19 cellular contexts compared by ENCODE assay signal in the genomic region with DNA sequence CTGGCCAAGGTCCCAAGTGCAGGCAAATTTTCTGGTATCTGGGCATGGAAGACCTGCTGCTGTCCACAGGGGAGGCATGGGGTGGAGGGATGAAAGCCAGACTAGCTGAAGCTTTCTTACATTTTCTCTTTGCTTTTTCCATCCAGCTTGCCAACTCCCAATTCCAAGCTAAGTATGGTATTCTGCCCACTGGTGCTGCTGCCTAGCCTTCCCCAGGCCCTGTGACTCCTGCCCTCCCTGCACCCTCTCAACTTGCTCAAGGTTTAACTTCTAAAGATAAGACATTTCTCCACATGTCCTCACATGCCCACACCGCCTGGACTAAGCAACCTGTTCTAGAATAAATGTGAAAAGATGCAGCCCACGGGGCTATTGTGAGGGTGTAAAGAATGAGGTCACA. TPM values are rescaled to one million over a fixed set of nuclear protein-coding genes. Genes with fewer than 3 reads are reported as not detected.
DNase-seq lines count a peak whose midpoint lies in the region; ATAC-seq, FAIRE-seq and TF ChIP-seq lines count a peak whose summit lies in the region.
"Had no signal": no experiment of that assay in that cellular context is flagged by ENCODE, and none has a peak within 500 bp of the region (broad histone marks: within the 10 kb centered on the region; RNA-seq: fewer than 3 reads in every experiment).

No MANE protein-coding gene starts in this region.

- DNase-seq in HFFc6 (no peak), bronchial epithelial cell (ENCODE audit: low read depth) (peak; percentile 75), mucosa of gallbladder (ENCODE audit: low spot score) (peak; percentile 32), tibial artery (no peak), SJCRH30 (no peak)
- DNase-seq in stimulated activated CD4-positive, alpha-beta T cell treated with anti-CD3 and anti-CD28 coated beads, Interleukin-12 subunit alpha, Interleukin-12 subunit beta, amount 100 ng/mL, for 4 hours, result no peak
- DNase-seq: Caco-2; CD4-positive, alpha-beta T cell; GDM1; HCEC 1CT; NCI-H1105; NCI-H2081 treated with DMSO at 0.1 percent for 48 hours; NCI-H774; PC-9 had no signal

- H3K27me3 ChIP-seq in bronchial epithelial cell (ENCODE audit: control insufficient read depth, insufficient read depth, low read length), result no peaks in the 10 kb centered on the region
- H3K27me3 ChIP-seq in tibial artery, result no peaks in the 10 kb centered on the region
- H3K27me3 ChIP-seq in SJCRH30, result no peaks in the 10 kb centered on the region
- H3K27me3 ChIP-seq: SJSA1 had no signal

- no peak for TF ChIP-seq CTCF in HFFc6 (IDR thresholded peaks at IDR 0.05)
- no peak for TF ChIP-seq CTCF in bronchial epithelial cell (IDR thresholded peaks at IDR 0.05; ENCODE audit: insufficient read depth, low read length, severe bottlenecking)
- no peak for TF ChIP-seq CTCF in tibial artery (IDR thresholded peaks at IDR 0.05)

- peaks cover 53% of the 10 kb centered on the region for H3K36me3 Mint-ChIP-seq in HFFc6 (ENCODE audit: low read depth)

- H3K27ac ChIP-seq in tibial artery (peak overlapping the region; percentile 47 to 94), SJCRH30 (no peak overlapping the region)
- H3K27ac ChIP-seq: PC-9, SJSA1 had no signal

- no peak overlapping the region; the same call in 1 of the 2 replicates for H3K4me3 Mint-ChIP-seq in HFFc6
- H3K4me3 Mint-ChIP-seq: CD4-positive, alpha-beta T cell; GM23338 had no signal

- H3K4me1 ChIP-seq in tibial artery (peaks cover 0 to 77% (median 18%) of the 10 kb centered on the region in 4 donors), SJCRH30 (peaks cover 8% of the 10 kb centered on the region)
- H3K4me1 ChIP-seq: Caco-2, SJSA1 had no signal

- H3K9me3 ChIP-seq in tibial artery, result no peaks in the 10 kb centered on the region
- no peaks in the 10 kb centered on the region for H3K9me3 ChIP-seq in SJCRH30 (replicated peaks)
- H3K9me3 ChIP-seq: Caco-2, SJSA1 had no signal

- peaks cover 44% of the 10 kb centered on the region for H3K4me1 Mint-ChIP-seq in HFFc6 (ENCODE audit: low read depth)

- H3K36me3 ChIP-seq in bronchial epithelial cell (ENCODE audit: control insufficient read depth, insufficient read depth, low read length), result peaks cover 1% of the 10 kb centered on the region
- peaks cover 72 to 89% (median 84%) of the 10 kb centered on the region in 3 donors for H3K36me3 ChIP-seq in tibial artery
- no peaks in the 10 kb centered on the region for H3K36me3 ChIP-seq in SJCRH30
- H3K36me3 ChIP-seq: SJSA1 had no signal

- no peak overlapping the region for H3K4me3 ChIP-seq in bronchial epithelial cell (ENCODE audit: low read depth, low read length)
- no peak overlapping the region for H3K4me3 ChIP-seq in tibial artery
- no peak overlapping the region for H3K4me3 ChIP-seq in SJCRH30
- H3K4me3 ChIP-seq: GM23338, PC-9, SJSA1 had no signal

- no peaks in the 10 kb centered on the region; the same call in 1 of the 2 replicates for H3K9me3 Mint-ChIP-seq in HFFc6
- H3K9me3 Mint-ChIP-seq: CD4-positive, alpha-beta T cell; GM23338 had no signal

- FAIRE-seq in bronchial epithelial cell (lab: Jason Lieb, UNC), result peak; percentile 13
- FAIRE-seq: A204.1, GM19239 had no signal

- H3K27me3 Mint-ChIP-seq in HFFc6 (ENCODE audit: insufficient read depth), result peaks cover 13% of the 10 kb centered on the region
- H3K27me3 Mint-ChIP-seq: CD4-positive, alpha-beta T cell had no signal

- H3K27ac Mint-ChIP-seq in HFFc6, result peak overlapping the region; percentile 11
- H3K27ac Mint-ChIP-seq: CD4-positive, alpha-beta T cell; GM23338 had no signal

- intact Hi-C loops in tibial artery (cut with DNase I; ENCODE audit: low total_unique reads), result no loop called here

- no peak for ATAC-seq in HG03095 (IDR thresholded peaks at IDR 0.05; ENCODE audit: unreplicated experiment)
- ATAC-seq: GM23338 had no signal

RNA-seq across cellular contexts. Expression of a gene that starts 59.5 kb away (rescaled TPM):
- 10 to 100 TPM; 56.6 to 85.7 (median 75.7) TPM for total RNA-seq in HFFc6 (2021; fragmentation: NEBNext Ultra II Directional; extraction: Animal tissue kit (Norgen Biotek cat#: 25700))
- 46.6 and 68.1 TPM in 2 replicates for total RNA-seq in bronchial epithelial cell
- 47.9 TPM for total RNA-seq in mucosa of gallbladder
- total RNA-seq in SJCRH30 (2014; rRNA removed; shearing (Covaris generic)), result 34.2 and 37.0 TPM in 2 replicates

Comparison
In these comparisons a context has a peak if more than half of its experiments do, and no peak if none do; other contexts are left out.
1. DNase-seq: peak in bronchial epithelial cell (single experiment) and mucosa of gallbladder (single experiment); none in HFFc6 (single experiment), tibial artery (0 of 2), stimulated activated CD4-positive, alpha-beta T cell treated with anti-CD3 and anti-CD28 coated beads, Interleukin-12 subunit alpha, Interleukin-12 subunit beta, amount 100 ng/mL, for 4 hours (single experiment) and SJCRH30 (0 of 2).